Comparison of ENCODE assay signal across 1 cellular context in the genomic region with DNA sequence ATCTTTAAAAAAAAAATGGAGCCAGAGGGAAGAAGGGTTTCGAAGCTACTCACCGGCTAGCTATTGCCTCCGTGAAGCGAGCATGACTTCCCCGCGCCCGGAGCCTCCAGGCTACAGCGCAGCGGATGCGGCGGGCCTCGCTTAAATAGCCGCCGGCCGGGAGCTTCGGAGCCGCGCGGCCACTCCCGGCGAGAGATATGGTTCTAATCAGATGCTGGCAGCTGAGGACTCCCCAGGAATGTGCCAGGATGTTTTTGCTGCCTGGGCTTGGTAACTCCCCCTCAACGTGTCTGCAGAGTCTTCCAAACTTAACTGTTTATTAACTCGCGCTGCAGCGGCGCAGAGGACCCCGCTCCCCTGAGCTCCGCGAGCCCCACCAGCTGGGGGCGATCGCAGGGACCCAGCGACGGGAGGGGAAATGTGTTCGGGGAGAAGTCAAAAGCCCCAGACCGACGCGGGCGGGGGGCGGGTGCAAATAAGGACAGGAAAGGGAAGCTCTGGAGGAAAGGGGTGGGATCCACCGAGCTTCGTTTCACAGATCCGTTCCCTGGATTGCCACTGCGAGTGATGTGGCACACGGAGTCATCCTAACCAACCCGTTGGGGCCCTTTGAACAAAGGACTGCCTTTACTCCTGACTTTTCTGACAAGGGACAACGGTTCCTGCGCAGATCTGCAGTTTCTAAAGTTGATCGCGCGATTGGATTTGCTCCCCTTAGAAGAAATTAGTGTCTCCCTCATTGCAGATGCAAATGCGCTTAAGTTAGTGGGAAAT.
TF ChIP-seq lines count a peak whose summit lies in the region.

Gene DAB2 (minus strand): TSS at position 230 of the 774 bp plus-strand sequence. CDS start 30,660 bp downstream, outside the sequence.

TF ChIP-seq in HEK293, 187 proteins besides CTCF, POLR2A, EP300 and RAD21 (continued from another document and continues in another):
- TF ChIP-seq, protein P1, sequence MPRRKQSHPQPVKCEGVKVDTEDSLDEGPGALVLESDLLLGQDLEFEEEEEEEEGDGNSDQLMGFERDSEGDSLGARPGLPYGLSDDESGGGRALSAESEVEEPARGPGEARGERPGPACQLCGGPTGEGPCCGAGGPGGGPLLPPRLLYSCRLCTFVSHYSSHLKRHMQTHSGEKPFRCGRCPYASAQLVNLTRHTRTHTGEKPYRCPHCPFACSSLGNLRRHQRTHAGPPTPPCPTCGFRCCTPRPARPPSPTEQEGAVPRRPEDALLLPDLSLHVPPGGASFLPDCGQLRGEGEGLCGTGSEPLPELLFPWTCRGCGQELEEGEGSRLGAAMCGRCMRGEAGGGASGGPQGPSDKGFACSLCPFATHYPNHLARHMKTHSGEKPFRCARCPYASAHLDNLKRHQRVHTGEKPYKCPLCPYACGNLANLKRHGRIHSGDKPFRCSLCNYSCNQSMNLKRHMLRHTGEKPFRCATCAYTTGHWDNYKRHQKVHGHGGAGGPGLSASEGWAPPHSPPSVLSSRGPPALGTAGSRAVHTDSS (tag by site-specific recombination; IDR thresholded peaks at IDR 0.05) = no peak
- TF ChIP-seq, protein P2, sequence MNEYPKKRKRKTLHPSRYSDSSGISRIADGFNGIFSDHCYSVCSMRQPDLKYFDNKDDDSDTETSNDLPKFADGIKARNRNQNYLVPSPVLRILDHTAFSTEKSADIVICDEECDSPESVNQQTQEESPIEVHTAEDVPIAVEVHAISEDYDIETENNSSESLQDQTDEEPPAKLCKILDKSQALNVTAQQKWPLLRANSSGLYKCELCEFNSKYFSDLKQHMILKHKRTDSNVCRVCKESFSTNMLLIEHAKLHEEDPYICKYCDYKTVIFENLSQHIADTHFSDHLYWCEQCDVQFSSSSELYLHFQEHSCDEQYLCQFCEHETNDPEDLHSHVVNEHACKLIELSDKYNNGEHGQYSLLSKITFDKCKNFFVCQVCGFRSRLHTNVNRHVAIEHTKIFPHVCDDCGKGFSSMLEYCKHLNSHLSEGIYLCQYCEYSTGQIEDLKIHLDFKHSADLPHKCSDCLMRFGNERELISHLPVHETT (tag by site-specific recombination; IDR thresholded peaks at IDR 0.05) = peak; percentile 22; the same call in 1 of the 2 replicates
- TF ChIP-seq ZNF585B (tag by site-specific recombination; IDR thresholded peaks at IDR 0.05) (no peak), ZBTB20 (tag by site-specific recombination; IDR thresholded peaks at IDR 0.05) (peak; percentile 76), ZNF610 (tag by site-specific recombination; IDR thresholded peaks at IDR 0.05; ENCODE audit: borderline replicate concordance) (no peak; the same call in 1 of the 2 replicates), SCRT2 (tag by site-specific recombination; IDR thresholded peaks at IDR 0.05) (no peak), ZSCAN23 (tag by site-specific recombination; IDR thresholded peaks at IDR 0.05) (no peak), GLI2 (tag by site-specific recombination; IDR thresholded peaks at IDR 0.05; ENCODE audit: borderline replicate concordance, low read depth) (no peak), KLF7 (tag by site-specific recombination; IDR thresholded peaks at IDR 0.05; ENCODE audit: borderline replicate concordance) (peak; percentile 20; the same call in 1 of the 2 replicates), GFI1B (tag by site-specific recombination; IDR thresholded peaks at IDR 0.05) (no peak), SETDB1 (IDR thresholded peaks at IDR 0.05; ENCODE audit: insufficient read length, low read length) (no peak), ZNF529 (tag by site-specific recombination; IDR thresholded peaks at IDR 0.05; ENCODE audit: insufficient replicate concordance) (no peak), SP2 (tag by site-specific recombination; IDR thresholded peaks at IDR 0.05) (peak; percentile 91), ZNF514 (tag by site-specific recombination; IDR thresholded peaks at IDR 0.05) (no peak), WT1 (tag by site-specific recombination; IDR thresholded peaks at IDR 0.05) (no peak), ZNF792 (tag by site-specific recombination; IDR thresholded peaks at IDR 0.05) (no peak), ZNF501 (tag by site-specific recombination; IDR thresholded peaks at IDR 0.05) (peak; percentile 60; the same call in 1 of the 2 replicates), REPIN1 (tag by site-specific recombination; IDR thresholded peaks at IDR 0.05; ENCODE audit: low read depth) (no peak), ZNF433 (tag by site-specific recombination; IDR thresholded peaks at IDR 0.05; ENCODE audit: low read depth) (no peak), ZNF768 (tag by site-specific recombination; IDR thresholded peaks at IDR 0.05) (no peak), ZNF214 (tag by site-specific recombination; IDR thresholded peaks at IDR 0.05; ENCODE audit: borderline replicate concordance) (no peak), PRDM4 (tag by site-specific recombination; IDR thresholded peaks at IDR 0.05) (no peak), ZNF335 (tag by site-specific recombination; conservative IDR thresholded peaks at IDR 0.05) (peak; percentile 46; the same call in 1 of the 2 replicates), ZNF391 (tag by site-specific recombination; IDR thresholded peaks at IDR 0.05; ENCODE audit: borderline replicate concordance, low read depth) (no peak), ZBTB48 (tag by site-specific recombination; IDR thresholded peaks at IDR 0.05) (peak; percentile 97), ZNF404 (tag by site-specific recombination; IDR thresholded peaks at IDR 0.05) (no peak), ZNF747 (tag by site-specific recombination; IDR thresholded peaks at IDR 0.05) (no peak), AEBP2 (tag by site-specific recombination; IDR thresholded peaks at IDR 0.05; ENCODE audit: borderline replicate concordance) (no peak), ZNF133 (tag by site-specific recombination; IDR thresholded peaks at IDR 0.05) (no peak), ZNF202 (tag by site-specific recombination; IDR thresholded peaks at IDR 0.05; ENCODE audit: borderline replicate concordance) (no peak), ZNF350 (tag by site-specific recombination; IDR thresholded peaks at IDR 0.05) (no peak), ZNF221 (tag by site-specific recombination; IDR thresholded peaks at IDR 0.05; ENCODE audit: borderline replicate concordance) (no peak), ZEB2 (tag by site-specific recombination; IDR thresholded peaks at IDR 0.05) (peak; percentile 84), ZNF670 (tag by site-specific recombination; IDR thresholded peaks at IDR 0.05; ENCODE audit: low read depth) (no peak), SP7 (tag by site-specific recombination; IDR thresholded peaks at IDR 0.05) (peak; percentile 51), MEIS1 (CRISPR knock-in tag; IDR thresholded peaks at IDR 0.05; ENCODE audit: borderline replicate concordance) (no peak), SALL2 (tag by site-specific recombination; IDR thresholded peaks at IDR 0.05; ENCODE audit: borderline replicate concordance) (no peak), ZBTB8A (tag by site-specific recombination; IDR thresholded peaks at IDR 0.05) (no peak), ZNF354C (tag by site-specific recombination; IDR thresholded peaks at IDR 0.05; ENCODE audit: borderline replicate concordance, low read depth) (no peak), ZNF571 (tag by site-specific recombination; IDR thresholded peaks at IDR 0.05) (no peak), ZNF248 (tag by site-specific recombination; IDR thresholded peaks at IDR 0.05) (no peak), RBAK (tag by site-specific recombination; IDR thresholded peaks at IDR 0.05) (no peak), ZNF76 (tag by site-specific recombination; IDR thresholded peaks at IDR 0.05; ENCODE audit: borderline replicate concordance, low read depth) (0 out of 2 replicates have a peak, but pooled peaks have one; percentile 14)
- TF ChIP-seq, protein P3, sequence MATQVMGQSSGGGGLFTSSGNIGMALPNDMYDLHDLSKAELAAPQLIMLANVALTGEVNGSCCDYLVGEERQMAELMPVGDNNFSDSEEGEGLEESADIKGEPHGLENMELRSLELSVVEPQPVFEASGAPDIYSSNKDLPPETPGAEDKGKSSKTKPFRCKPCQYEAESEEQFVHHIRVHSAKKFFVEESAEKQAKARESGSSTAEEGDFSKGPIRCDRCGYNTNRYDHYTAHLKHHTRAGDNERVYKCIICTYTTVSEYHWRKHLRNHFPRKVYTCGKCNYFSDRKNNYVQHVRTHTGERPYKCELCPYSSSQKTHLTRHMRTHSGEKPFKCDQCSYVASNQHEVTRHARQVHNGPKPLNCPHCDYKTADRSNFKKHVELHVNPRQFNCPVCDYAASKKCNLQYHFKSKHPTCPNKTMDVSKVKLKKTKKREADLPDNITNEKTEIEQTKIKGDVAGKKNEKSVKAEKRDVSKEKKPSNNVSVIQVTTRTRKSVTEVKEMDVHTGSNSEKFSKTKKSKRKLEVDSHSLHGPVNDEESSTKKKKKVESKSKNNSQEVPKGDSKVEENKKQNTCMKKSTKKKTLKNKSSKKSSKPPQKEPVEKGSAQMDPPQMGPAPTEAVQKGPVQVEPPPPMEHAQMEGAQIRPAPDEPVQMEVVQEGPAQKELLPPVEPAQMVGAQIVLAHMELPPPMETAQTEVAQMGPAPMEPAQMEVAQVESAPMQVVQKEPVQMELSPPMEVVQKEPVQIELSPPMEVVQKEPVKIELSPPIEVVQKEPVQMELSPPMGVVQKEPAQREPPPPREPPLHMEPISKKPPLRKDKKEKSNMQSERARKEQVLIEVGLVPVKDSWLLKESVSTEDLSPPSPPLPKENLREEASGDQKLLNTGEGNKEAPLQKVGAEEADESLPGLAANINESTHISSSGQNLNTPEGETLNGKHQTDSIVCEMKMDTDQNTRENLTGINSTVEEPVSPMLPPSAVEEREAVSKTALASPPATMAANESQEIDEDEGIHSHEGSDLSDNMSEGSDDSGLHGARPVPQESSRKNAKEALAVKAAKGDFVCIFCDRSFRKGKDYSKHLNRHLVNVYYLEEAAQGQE (tag by site-specific recombination; IDR thresholded peaks at IDR 0.05) = no peak
- TF ChIP-seq, protein P4, sequence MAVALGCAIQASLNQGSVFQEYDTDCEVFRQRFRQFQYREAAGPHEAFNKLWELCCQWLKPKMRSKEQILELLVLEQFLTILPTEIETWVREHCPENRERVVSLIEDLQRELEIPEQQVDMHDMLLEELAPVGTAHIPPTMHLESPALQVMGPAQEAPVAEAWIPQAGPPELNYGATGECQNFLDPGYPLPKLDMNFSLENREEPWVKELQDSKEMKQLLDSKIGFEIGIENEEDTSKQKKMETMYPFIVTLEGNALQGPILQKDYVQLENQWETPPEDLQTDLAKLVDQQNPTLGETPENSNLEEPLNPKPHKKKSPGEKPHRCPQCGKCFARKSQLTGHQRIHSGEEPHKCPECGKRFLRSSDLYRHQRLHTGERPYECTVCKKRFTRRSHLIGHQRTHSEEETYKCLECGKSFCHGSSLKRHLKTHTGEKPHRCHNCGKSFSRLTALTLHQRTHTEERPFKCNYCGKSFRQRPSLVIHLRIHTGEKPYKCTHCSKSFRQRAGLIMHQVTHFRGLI (tag by site-specific recombination; IDR thresholded peaks at IDR 0.05) = peak; percentile 29; the same call in 1 of the 2 replicates
- TF ChIP-seq, protein P5, sequence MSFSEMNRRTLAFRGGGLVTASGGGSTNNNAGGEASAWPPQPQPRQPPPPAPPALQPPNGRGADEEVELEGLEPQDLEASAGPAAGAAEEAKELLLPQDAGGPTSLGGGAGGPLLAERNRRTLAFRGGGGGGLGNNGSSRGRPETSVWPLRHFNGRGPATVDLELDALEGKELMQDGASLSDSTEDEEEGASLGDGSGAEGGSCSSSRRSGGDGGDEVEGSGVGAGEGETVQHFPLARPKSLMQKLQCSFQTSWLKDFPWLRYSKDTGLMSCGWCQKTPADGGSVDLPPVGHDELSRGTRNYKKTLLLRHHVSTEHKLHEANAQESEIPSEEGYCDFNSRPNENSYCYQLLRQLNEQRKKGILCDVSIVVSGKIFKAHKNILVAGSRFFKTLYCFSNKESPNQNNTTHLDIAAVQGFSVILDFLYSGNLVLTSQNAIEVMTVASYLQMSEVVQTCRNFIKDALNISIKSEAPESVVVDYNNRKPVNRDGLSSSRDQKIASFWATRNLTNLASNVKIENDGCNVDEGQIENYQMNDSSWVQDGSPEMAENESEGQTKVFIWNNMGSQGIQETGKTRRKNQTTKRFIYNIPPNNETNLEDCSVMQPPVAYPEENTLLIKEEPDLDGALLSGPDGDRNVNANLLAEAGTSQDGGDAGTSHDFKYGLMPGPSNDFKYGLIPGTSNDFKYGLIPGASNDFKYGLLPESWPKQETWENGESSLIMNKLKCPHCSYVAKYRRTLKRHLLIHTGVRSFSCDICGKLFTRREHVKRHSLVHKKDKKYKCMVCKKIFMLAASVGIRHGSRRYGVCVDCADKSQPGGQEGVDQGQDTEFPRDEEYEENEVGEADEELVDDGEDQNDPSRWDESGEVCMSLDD (tag by site-specific recombination; IDR thresholded peaks at IDR 0.05) = peak; percentile 86
- TF ChIP-seq, protein P6, sequence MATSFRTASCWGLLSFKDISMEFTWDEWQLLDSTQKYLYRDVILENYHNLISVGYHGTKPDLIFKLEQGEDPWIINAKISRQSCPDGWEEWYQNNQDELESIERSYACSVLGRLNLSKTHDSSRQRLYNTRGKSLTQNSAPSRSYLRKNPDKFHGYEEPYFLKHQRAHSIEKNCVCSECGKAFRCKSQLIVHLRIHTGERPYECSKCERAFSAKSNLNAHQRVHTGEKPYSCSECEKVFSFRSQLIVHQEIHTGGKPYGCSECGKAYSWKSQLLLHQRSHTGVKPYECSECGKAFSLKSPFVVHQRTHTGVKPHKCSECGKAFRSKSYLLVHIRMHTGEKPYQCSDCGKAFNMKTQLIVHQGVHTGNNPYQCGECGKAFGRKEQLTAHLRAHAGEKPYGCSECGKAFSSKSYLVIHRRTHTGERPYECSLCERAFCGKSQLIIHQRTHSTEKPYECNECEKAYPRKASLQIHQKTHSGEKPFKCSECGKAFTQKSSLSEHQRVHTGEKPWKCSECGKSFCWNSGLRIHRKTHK (tag by site-specific recombination; IDR thresholded peaks at IDR 0.05) = no peak
